ENCODE assay signal across 9 cellular contexts in genomic region chr4:151013491-151013890, GRCh38. TPM values are rescaled to one million over a fixed set of nuclear protein-coding genes. Genes with fewer than 3 reads are reported as not detected.
DNase-seq lines count a peak whose midpoint lies in the region; ATAC-seq and TF ChIP-seq lines count a peak whose summit lies in the region.
"Had no signal": no experiment of that assay in that cellular context is flagged by ENCODE, and none has a peak within 500 bp of the region (broad histone marks: within the 10 kb centered on the region; RNA-seq: fewer than 3 reads in every experiment).

No MANE protein-coding gene starts in this region.

- H3K27ac Mint-ChIP-seq in Calu3 (ENCODE audit: unreplicated experiment): no peak overlapping the region
- peak overlapping the region in 6 of 10 donors; percentile 97 to 100 (median 99) for H3K27ac Mint-ChIP-seq in naive thymus-derived CD8-positive, alpha-beta T cell

- H3K27me3 ChIP-seq in Karpas-422 (ENCODE audit: low read length): no peaks in the 10 kb centered on the region
- no peaks in the 10 kb centered on the region for H3K27me3 ChIP-seq in mammary epithelial cell (ENCODE audit: insufficient read depth, low read length)

- TF ChIP-seq CTCF in Calu3 (IDR thresholded peaks at IDR 0.05; ENCODE audit: unreplicated experiment) (no peak), mammary epithelial cell (conservative IDR thresholded peaks at IDR 0.05 in 1 of 2, IDR thresholded peaks at IDR 0.05 in 1 of 2; ENCODE audit: extremely low read depth in 1 of 2, insufficient read depth in 1 of 2, low read depth in 1 of 2, low read length in 2 of 2) (no peak)

- H3K4me3 ChIP-seq in Karpas-422 (ENCODE audit: low read length) (peak overlapping the region; percentile 80), mammary epithelial cell (replicated peaks in 1 of 3; ENCODE audit: insufficient read depth in 1 of 3, low read depth in 2 of 3, low read length in 3 of 3) (peak overlapping the region; percentile 74 to 99 (median 77))

- no CpG with 5 or more reads among the region's 1 CpG for WGBS in mammary epithelial cell (ENCODE audit: low coverage, missing lambda C conversion rate)

- H3K79me2 ChIP-seq in Karpas-422 (ENCODE audit: low read length): peaks cover 61% of the 10 kb centered on the region
- H3K79me2 ChIP-seq in mammary epithelial cell (ENCODE audit: insufficient read depth, low read length): peaks cover 61% of the 10 kb centered on the region

- H4K20me1 ChIP-seq in Karpas-422 (ENCODE audit: insufficient read depth, low read depth, low read length) (no peaks in the 10 kb centered on the region), mammary epithelial cell (ENCODE audit: insufficient read depth, low read length) (no peaks in the 10 kb centered on the region)

- H3K9ac ChIP-seq in Karpas-422 (ENCODE audit: low read length) (peak overlapping the region; percentile 96), mammary epithelial cell (ENCODE audit: insufficient read depth, low read length) (peak overlapping the region; percentile 92)

- no peaks in the 10 kb centered on the region for H3K4me1 Mint-ChIP-seq in Calu3 (ENCODE audit: low read depth, unreplicated experiment)
- H3K4me1 Mint-ChIP-seq in naive thymus-derived CD8-positive, alpha-beta T cell: peaks cover 14 to 41% (median 32%) of the 10 kb centered on the region in 4 donors

- no peak for ATAC-seq in naive thymus-derived CD8-positive, alpha-beta T cell
- ATAC-seq in HG03469 (IDR thresholded peaks at IDR 0.05; ENCODE audit: unreplicated experiment) (no peak), GM18873 (IDR thresholded peaks at IDR 0.05; ENCODE audit: low FRiP score, unreplicated experiment) (no peak)

- CTCF ChIA-PET in Calu3 (lab: Charles Lee) (interaction anchor here (0.6 kb wide), 1 partner anchor 829 kb away, joined by 3 read pairs; no protein-coding TSS in a partner anchor), mammary epithelial cell (lab: Charles Lee; ENCODE audit: low non-redundant PET) (no interaction called here)

- in situ Hi-C loops in mammary epithelial cell (cut with MboI; ENCODE audit: low sequenced_read_pairs in 2 of 2): no loop called here

- DNase-seq in Calu3: no peak
- DNase-seq in Karpas-422: peak; percentile 64
- no peak for DNase-seq in mammary epithelial cell
- DNase-seq in naive thymus-derived CD8-positive, alpha-beta T cell: no peak
- no peak for DNase-seq in dedifferentiated amniotic fluid mesenchymal stem cell (ENCODE audit: extremely low spot score)
- DNase-seq in amniotic stem cell (lab: John Stamatoyannopoulos, UW): no peak
- DNase-seq: stimulated activated CD4-positive, alpha-beta T cell treated with anti-CD3 and anti-CD28 coated beads, Interleukin-1b, Interleukin-23, amount 100 ng/mL, for 48 hours had no signal

- peaks cover 17% of the 10 kb centered on the region; the same call in 1 of the 2 replicates for H3K36me3 ChIP-seq in Karpas-422 (ENCODE audit: insufficient read depth, low read length)
- peaks cover 2% of the 10 kb centered on the region for H3K36me3 ChIP-seq in mammary epithelial cell (ENCODE audit: insufficient read depth, low read length)

- peaks cover 24% of the 10 kb centered on the region for H3K4me1 ChIP-seq in Karpas-422 (ENCODE audit: low read length)
- H3K4me1 ChIP-seq in mammary epithelial cell (ENCODE audit: insufficient read depth, low read length): peaks cover 15% of the 10 kb centered on the region

- H3K9me3 ChIP-seq in Karpas-422 (ENCODE audit: low read length): no peaks in the 10 kb centered on the region
- no peaks in the 10 kb centered on the region for H3K9me3 ChIP-seq in mammary epithelial cell (replicated peaks; ENCODE audit: insufficient read depth, low read length)

- dilution Hi-C loops in mammary epithelial cell (cut with HindIII; ENCODE audit: low sequenced_read_pairs): no loop called here

- peaks cover 44% of the 10 kb centered on the region for H3K36me3 Mint-ChIP-seq in Calu3 (ENCODE audit: insufficient read depth, unreplicated experiment)
- H3K36me3 Mint-ChIP-seq in naive thymus-derived CD8-positive, alpha-beta T cell: peaks cover 0 to 21% (median 4%) of the 10 kb centered on the region in 3 donors

- peak overlapping the region; percentile 85 for H3K4me3 Mint-ChIP-seq in Calu3 (ENCODE audit: low read depth, unreplicated experiment)
- peak overlapping the region; percentile 98 to 100 (median 100) for H3K4me3 Mint-ChIP-seq in naive thymus-derived CD8-positive, alpha-beta T cell

- H3K27me3 Mint-ChIP-seq in Calu3 (ENCODE audit: unreplicated experiment): no peaks in the 10 kb centered on the region
- no peaks in the 10 kb centered on the region for H3K27me3 Mint-ChIP-seq in naive thymus-derived CD8-positive, alpha-beta T cell

- H3K9me2 ChIP-seq in Karpas-422 (replicated peaks; ENCODE audit: insufficient read depth, low read length): no peaks in the 10 kb centered on the region

- no peak overlapping the region for H2AFZ ChIP-seq in Karpas-422 (ENCODE audit: low read length)
- no peak overlapping the region for H2AFZ ChIP-seq in mammary epithelial cell (ENCODE audit: low read depth, low read length)

- intact Hi-C loops in Calu3 (cut with micrococcal nuclease; ENCODE audit: unreplicated experiment): no loop called here
- intact Hi-C loops in mammary epithelial cell (cut with micrococcal nuclease): no loop called here

- no TSS peak for BruUV-seq in Calu3 (replicated peaks; lab: Mats Ljungman, UMichigan)
- no TSS peak for BruUV-seq in mammary epithelial cell (replicated peaks; lab: Mats Ljungman, UMichigan)

- no peaks in the 10 kb centered on the region for H3K9me3 Mint-ChIP-seq in Calu3 (ENCODE audit: low read depth, unreplicated experiment)
- H3K9me3 Mint-ChIP-seq in naive thymus-derived CD8-positive, alpha-beta T cell: no peaks in the 10 kb centered on the region

- H3K27ac ChIP-seq in Karpas-422 (ENCODE audit: low read length): peak overlapping the region; percentile 54
- peak overlapping the region; percentile 92 for H3K27ac ChIP-seq in mammary epithelial cell (ENCODE audit: insufficient read depth, low read depth, low read length)

- peak overlapping the region; percentile 95 for H3K4me2 ChIP-seq in Karpas-422 (ENCODE audit: low read depth, low read length, poor library complexity, severe bottlenecking)
- H3K4me2 ChIP-seq in mammary epithelial cell (ENCODE audit: insufficient read depth, low read depth, low read length): peak overlapping the region; percentile 91

- POLR2A ChIA-PET in naive thymus-derived CD8-positive, alpha-beta T cell (lab: Charles Lee): no interaction called here

RNA-seq across cellular contexts. Expression of gene LRBA, which starts 1.6 kb away (rescaled TPM):
- 42.7 and 49.0 TPM in 2 replicates for total RNA-seq in Calu3 (2022)
- total RNA-seq in Karpas-422 (2014; rRNA removed; shearing (Covaris generic); ENCODE audit: low replicate concordance): 113 and 131 TPM in 2 replicates
- 100 to 1,000 TPM in 1 of 2 donors, 10 to 100 TPM in 1; 63.3 to 108 TPM for total RNA-seq in mammary epithelial cell
- polyA plus RNA-seq in mammary epithelial cell: 36.9 TPM
- 226 TPM for polyA minus RNA-seq in mammary epithelial cell
- 10 to 100 TPM; 57.6 to 57.7 TPM for total RNA-seq in naive thymus-derived CD8-positive, alpha-beta T cell
- polyA plus RNA-seq in naive thymus-derived CD8-positive, alpha-beta T cell: 10 to 100 TPM; 16.4 to 18.4 (median 18.2) TPM
